ENCODE assay signal across 15 cellular contexts in the genomic region with DNA sequence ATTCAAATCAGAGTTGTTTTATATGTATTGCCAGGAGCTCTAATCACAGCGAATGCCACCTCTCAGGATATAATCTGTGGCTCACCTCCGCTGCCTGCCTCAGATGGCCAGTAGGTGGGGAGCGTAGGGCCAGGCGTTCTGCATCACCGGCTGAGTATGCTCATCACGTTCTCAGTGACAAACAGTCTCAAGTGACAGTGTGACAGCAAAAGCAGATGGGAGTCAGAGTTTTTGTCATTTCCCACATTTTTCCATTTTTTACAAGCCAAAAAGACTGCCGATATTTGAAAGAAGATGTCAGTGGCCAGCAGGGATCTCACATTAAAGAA.
DNase-seq lines count a peak whose midpoint lies in the region; ATAC-seq and TF ChIP-seq lines count a peak whose summit lies in the region.
"Had no signal": no experiment of that assay in that cellular context is flagged by ENCODE, and none has a peak within 500 bp of the region (broad histone marks: within the 10 kb centered on the region; RNA-seq: fewer than 3 reads in every experiment).

No MANE protein-coding gene starts in this region.

- H3K27ac ChIP-seq in endodermal cell (ENCODE audit: low read depth, low read length) (no peak overlapping the region), neural progenitor cell (no peak overlapping the region)

- DNase-seq in NCI-H510A treated with DMSO at 0.1 percent for 48 hours (lab: John Stamatoyannopoulos, UW) (peak; percentile 33), endodermal cell (peak; percentile 78), neural progenitor cell (ENCODE audit: low spot score) (peak; percentile 32), G401 (ENCODE audit: low spot score) (no peak), NCI-H128 (lab: John Stamatoyannopoulos, UW; ENCODE audit: unreplicated experiment) (no peak), NCI-H1694 (lab: John Stamatoyannopoulos, UW) (no peak)
- DNase-seq: activated CD8-positive, alpha-beta T cell treated with anti-CD3 and anti-CD28 coated beads, Interleukin-2, amount 10 ng/mL, durations not matched to agents 7 days and 5 days; activated naive CD8-positive, alpha-beta T cell treated with anti-CD3 and anti-CD28 coated beads for 36 hours; Calu3; KBM-7; NCI-H748 treated with DMSO at 0.1 percent for 48 hours; stimulated activated CD4-positive, alpha-beta T cell treated with anti-CD3 and anti-CD28 coated beads, Interleukin-4, amount 100 ng/mL, for 24 hours; SW 1271 had no signal

- H3K4me3 ChIP-seq in GM12875 (ENCODE audit: low read depth, low read length) = no peak overlapping the region
- no peak overlapping the region for H3K4me3 ChIP-seq in endodermal cell (ENCODE audit: low read length)
- no peak overlapping the region for H3K4me3 ChIP-seq in neural progenitor cell

- no peaks in the 10 kb centered on the region for H3K36me3 ChIP-seq in endodermal cell (ENCODE audit: control insufficient read depth, insufficient read depth, low read length)
- no peaks in the 10 kb centered on the region for H3K36me3 ChIP-seq in neural progenitor cell

- H3K9me3 ChIP-seq in endodermal cell (ENCODE audit: control insufficient read depth, low read length) (no peaks in the 10 kb centered on the region), neural progenitor cell (ENCODE audit: low read depth) (no peaks in the 10 kb centered on the region)

- H3K27me3 ChIP-seq in endodermal cell (ENCODE audit: control insufficient read depth, insufficient read depth, low read length, poor library complexity, severe bottlenecking) = no peaks in the 10 kb centered on the region
- H3K27me3 ChIP-seq in neural progenitor cell = no peaks in the 10 kb centered on the region

- H2AFZ ChIP-seq in neural progenitor cell (replicated peaks) = no peak overlapping the region

- H3K4me1 Mint-ChIP-seq in endodermal cell (peaks cover 3% of the 10 kb centered on the region), neural progenitor cell (peaks cover 3% of the 10 kb centered on the region)
- H3K4me1 Mint-ChIP-seq: activated naive CD8-positive, alpha-beta T cell treated with anti-CD3 and anti-CD28 coated beads for 36 hours had no signal

- no peak overlapping the region for H3K4me3 Mint-ChIP-seq in endodermal cell
- no peak overlapping the region for H3K4me3 Mint-ChIP-seq in neural progenitor cell
- H3K4me3 Mint-ChIP-seq: activated CD8-positive, alpha-beta T cell treated with anti-CD3 and anti-CD28 coated beads, Interleukin-2, amount 10 ng/mL, durations not matched to agents 7 days and 5 days; activated naive CD8-positive, alpha-beta T cell treated with anti-CD3 and anti-CD28 coated beads for 36 hours had no signal

- H3K9me3 Mint-ChIP-seq in endodermal cell (no peaks in the 10 kb centered on the region), neural progenitor cell (no peaks in the 10 kb centered on the region)
- H3K9me3 Mint-ChIP-seq: activated naive CD8-positive, alpha-beta T cell treated with anti-CD3 and anti-CD28 coated beads for 36 hours had no signal

- H3K27ac Mint-ChIP-seq in endodermal cell (no peak overlapping the region), neural progenitor cell (no peak overlapping the region)
- H3K27ac Mint-ChIP-seq: activated CD8-positive, alpha-beta T cell treated with anti-CD3 and anti-CD28 coated beads, Interleukin-2, amount 10 ng/mL, durations not matched to agents 7 days and 5 days; activated naive CD8-positive, alpha-beta T cell treated with anti-CD3 and anti-CD28 coated beads for 36 hours had no signal

- ATAC-seq in GM21360 (IDR thresholded peaks at IDR 0.05; ENCODE audit: unreplicated experiment) = no peak
- ATAC-seq: activated CD8-positive, alpha-beta T cell treated with anti-CD3 and anti-CD28 coated beads, Interleukin-2, amount 10 ng/mL, durations not matched to agents 7 days and 5 days had no signal

- H3K9ac ChIP-seq in endodermal cell (ENCODE audit: extremely low read depth, low read length, poor library complexity, severe bottlenecking) = no peak overlapping the region
- H3K9ac ChIP-seq in neural progenitor cell = no peak overlapping the region

- no peak overlapping the region for H3K4me2 ChIP-seq in neural progenitor cell

- no peaks in the 10 kb centered on the region for H4K20me1 ChIP-seq in neural progenitor cell (ENCODE audit: low read depth)

- H3K4me1 ChIP-seq in endodermal cell (ENCODE audit: control insufficient read depth, insufficient read depth, low read length) = no peaks in the 10 kb centered on the region
- H3K4me1 ChIP-seq in neural progenitor cell = no peaks in the 10 kb centered on the region

- H3K36me3 Mint-ChIP-seq in endodermal cell (ENCODE audit: low read depth) (no peaks in the 10 kb centered on the region), neural progenitor cell (no peaks in the 10 kb centered on the region)
- H3K36me3 Mint-ChIP-seq: activated naive CD8-positive, alpha-beta T cell treated with anti-CD3 and anti-CD28 coated beads for 36 hours had no signal

- WGBS in endodermal cell (ENCODE audit: insufficient coverage in 1 of 2, insufficient read length in 1 of 2), 2 experiments = 65 to 66% methylated on average over 6 to 7 of the region's 7 CpGs

- H3K27me3 Mint-ChIP-seq in endodermal cell (ENCODE audit: insufficient read depth) (no peaks in the 10 kb centered on the region), neural progenitor cell (ENCODE audit: insufficient read depth, low read depth) (no peaks in the 10 kb centered on the region)

- in situ Hi-C loops in G401 (cut with HindIII; ENCODE audit: low sequenced_read_pairs) = no loop called here

- no peaks in the 10 kb centered on the region for H3F3A ChIP-seq in neural progenitor cell (ENCODE audit: low read depth)

- TF ChIP-seq CTCF in GM12875 (IDR thresholded peaks at IDR 0.05; ENCODE audit: borderline replicate concordance, insufficient read depth, low read depth, low read length) (0 out of 2 replicates have a peak, but pooled peaks have one; percentile 8), endodermal cell (conservative IDR thresholded peaks at IDR 0.05) (peak; percentile 76), neural progenitor cell (IDR thresholded peaks at IDR 0.05) (peak; percentile 41)

- H3K79me2 ChIP-seq in neural progenitor cell (ENCODE audit: low read depth) = no peaks in the 10 kb centered on the region

Comparison
In these comparisons a context has a peak if more than half of its experiments do, and no peak if none do; other contexts are left out.
1. CTCF ChIP-seq: peak in every context shown above with its lines; median percentile 76 in endodermal cell; 41 in neural progenitor cell; 8 in GM12875.
2. DNase-seq: peak in NCI-H510A treated with DMSO at 0.1 percent for 48 hours (single experiment), endodermal cell (single experiment) and neural progenitor cell (single experiment); none in G401 (single experiment), NCI-H128 (single experiment) and NCI-H1694 (single experiment).